19 cellular contexts compared by ENCODE assay signal in the genomic region with DNA sequence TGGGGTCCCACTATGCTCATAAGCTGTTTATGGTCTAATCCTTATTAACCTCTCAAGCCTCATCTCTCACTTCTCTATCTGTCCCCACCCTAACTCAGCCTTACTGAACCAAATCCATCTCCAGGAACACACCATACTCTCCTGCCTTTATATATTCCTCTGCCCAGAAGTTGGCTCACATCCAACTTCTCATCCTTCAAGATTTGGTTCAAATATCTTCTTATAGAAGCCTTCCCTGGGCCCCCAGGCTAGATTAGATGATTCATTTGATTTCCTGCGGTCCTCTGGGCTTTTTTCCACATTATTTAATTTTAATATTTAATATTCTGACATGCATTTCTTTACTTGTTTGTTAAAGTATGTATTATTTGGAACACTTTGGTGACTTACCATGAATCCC.
"Had no signal": no experiment of that assay in that cellular context is flagged by ENCODE, and none has a peak within 500 bp of the region (broad histone marks: within the 10 kb centered on the region; RNA-seq: fewer than 3 reads in every experiment).

No MANE protein-coding gene starts in this region.

- H3K9me3 ChIP-seq: esophagus muscularis mucosa, gastroesophageal sphincter, spleen, testis, tibial nerve, upper lobe of right lung, vagina had no signal

- H3K27me3 ChIP-seq: dorsolateral prefrontal cortex, esophagus muscularis mucosa, gastroesophageal sphincter, spleen, testis, tibial nerve, upper lobe of right lung, vagina had no signal

- H3K4me1 ChIP-seq: esophagus muscularis mucosa, gastroesophageal sphincter, parathyroid adenoma, spleen, testis, tibial nerve, upper lobe of right lung, vagina had no signal

- H3K9ac ChIP-seq: parathyroid adenoma had no signal

- H3K36me3 ChIP-seq: esophagus muscularis mucosa, gastroesophageal sphincter, spleen, tibial nerve, upper lobe of right lung, vagina had no signal

- ATAC-seq: gastroesophageal sphincter; naive thymus-derived CD4-positive, alpha-beta T cell; sciatic nerve; stimulated activated memory B cell treated with anti-CD40 and anti-IgM and Interleukin-4, amounts not matched to agents 10 μg/mL and 1 μg/mL and 100 μg/mL, for 72 hours; upper lobe of right lung had no signal

- H3K4me3 ChIP-seq: dorsolateral prefrontal cortex, esophagus muscularis mucosa, gastroesophageal sphincter, spleen, testis, tibial nerve, upper lobe of right lung, vagina had no signal

- DNase-seq: cortex of kidney; dorsolateral prefrontal cortex; effector CD8-positive, alpha-beta T cell; glutamatergic neuron; naive thymus-derived CD4-positive, alpha-beta T cell; nephron progenitor cell; spleen; stimulated activated CD4-positive, alpha-beta T cell treated with anti-CD3 and anti-CD28 coated beads, Interleukin-15, amount 100 ng/mL, for 24 hours; stimulated activated CD4-positive, alpha-beta T cell treated with anti-CD3 and anti-CD28 coated beads, Interleukin-1b, Interleukin-23, amount 100 ng/mL, for 48 hours; stimulated activated CD4-positive, alpha-beta T cell treated with anti-CD3 and anti-CD28 coated beads, Interleukin-4, amount 100 ng/mL, for 24 hours; testis; upper lobe of right lung had no signal

- H3K27ac ChIP-seq: dorsolateral prefrontal cortex, esophagus muscularis mucosa, gastroesophageal sphincter, parathyroid adenoma, spleen, testis, tibial nerve, upper lobe of right lung, vagina had no signal
